In genomic region chr13:75763511-75763910, GRCh38 we compare ENCODE assay signal across 18 cellular contexts.
A peak's percentile ranks its signal among the peaks of the same experiment; 100 is the strongest.
DNase-seq lines count a peak whose midpoint lies in the region; ATAC-seq and TF ChIP-seq lines count a peak whose summit lies in the region.
"Had no signal": no experiment of that assay in that cellular context is flagged by ENCODE, and none has a peak within 500 bp of the region (broad histone marks: within the 10 kb centered on the region; RNA-seq: fewer than 3 reads in every experiment).

No MANE protein-coding gene starts in this region.

- no peaks in the 10 kb centered on the region for H3K36me3 ChIP-seq in heart right ventricle
- peaks cover 0 to 3% of the 10 kb centered on the region in 2 donors for H3K36me3 ChIP-seq in duodenal mucosa (ENCODE audit: control insufficient read depth in 1 of 2, insufficient read depth in 2 of 2, low read length in 2 of 2)
- no peaks in the 10 kb centered on the region for H3K36me3 ChIP-seq in mucosa of rectum (ENCODE audit: control insufficient read depth in 2 of 2, insufficient read depth in 2 of 2, low read length in 2 of 2)
- no peaks in the 10 kb centered on the region for H3K36me3 ChIP-seq in suprapubic skin

- H3K27me3 ChIP-seq in heart right ventricle: no peaks in the 10 kb centered on the region
- no peaks in the 10 kb centered on the region for H3K27me3 ChIP-seq in duodenal mucosa (ENCODE audit: control insufficient read depth in 1 of 2, insufficient read depth in 2 of 2, low read length in 2 of 2)
- no peaks in the 10 kb centered on the region for H3K27me3 ChIP-seq in mucosa of rectum (ENCODE audit: control insufficient read depth in 2 of 2, insufficient read depth in 2 of 2, low read length in 2 of 2)
- H3K27me3 ChIP-seq in suprapubic skin: no peaks in the 10 kb centered on the region
- H3K27me3 ChIP-seq: body of pancreas, SJSA1 had no signal

- TF ChIP-seq CTCF in heart right ventricle (IDR thresholded peaks at IDR 0.05): no peak
- TF ChIP-seq CTCF in suprapubic skin (IDR thresholded peaks at IDR 0.05): no peak

- H3K9ac ChIP-seq in duodenal mucosa (ENCODE audit: low read depth in 1 of 2, low read length in 2 of 2) (peak overlapping the region in 1 of 2 donors; percentile 13), mucosa of rectum (ENCODE audit: low read depth in 1 of 2, low read length in 2 of 2) (peak overlapping the region; percentile 27 to 73)

- no peak for TF ChIP-seq POLR2A in suprapubic skin (IDR thresholded peaks at IDR 0.05)

- H3K9me3 ChIP-seq in heart right ventricle (no peaks in the 10 kb centered on the region), duodenal mucosa (ENCODE audit: control insufficient read depth in 1 of 2, low read length in 2 of 2) (no peaks in the 10 kb centered on the region), mucosa of rectum (ENCODE audit: control insufficient read depth in 2 of 2, low read length in 2 of 2) (no peaks in the 10 kb centered on the region), suprapubic skin (no peaks in the 10 kb centered on the region)
- H3K9me3 ChIP-seq: body of pancreas, SJSA1 had no signal

- H3K4me3 ChIP-seq in heart right ventricle: peak overlapping the region in 8 of 10 donors; percentile 17 to 49 (median 42)
- H3K4me3 ChIP-seq in duodenal mucosa (ENCODE audit: low read depth in 1 of 2, low read length in 2 of 2): peak overlapping the region; percentile 67 to 69
- H3K4me3 ChIP-seq in mucosa of rectum (ENCODE audit: low read length in 2 of 2): peak overlapping the region; percentile 66 to 78
- no peak overlapping the region for H3K4me3 ChIP-seq in suprapubic skin
- H3K4me3 ChIP-seq: body of pancreas, K562, SJSA1 had no signal

- intact Hi-C loops in heart right ventricle (cut with DNase I) (loop anchor here in 7 of 10 donors (5.0 kb wide), 2 partner anchors 39 to 44 kb away; no protein-coding TSS in a partner anchor), left cardiac atrium (cut with DNase I) (loop anchor here in 1 of 2 donors (5.0 kb wide), 1 partner anchor 39 kb away; no protein-coding TSS in a partner anchor)

- H3K27ac ChIP-seq in heart right ventricle (peak overlapping the region in 3 of 10 donors; percentile 12 to 78 (median 73)), duodenal mucosa (ENCODE audit: low read depth, low read length) (no peak overlapping the region), mucosa of rectum (ENCODE audit: low read depth in 2 of 2, low read length in 2 of 2) (peak overlapping the region; percentile 85 to 96), suprapubic skin (no peak overlapping the region)

- WGBS in heart right ventricle, 2 donors: 53 to 74% methylated on average over 3 of the region's 3 CpGs
- WGBS in suprapubic skin: 65% methylated on average over 3 of the region's 3 CpGs

- peak in 2 of 8 donors; percentile 8 to 22 for ATAC-seq in heart right ventricle
- ATAC-seq in left cardiac atrium: no peak
- ATAC-seq in HG03097 (IDR thresholded peaks at IDR 0.05; ENCODE audit: low FRiP score, unreplicated experiment): no peak
- ATAC-seq: body of pancreas, K562 had no signal

- peaks cover 0 to 43% (median 16%) of the 10 kb centered on the region in 9 donors for H3K4me1 ChIP-seq in heart right ventricle
- peaks cover 4 to 27% of the 10 kb centered on the region in 2 donors for H3K4me1 ChIP-seq in duodenal mucosa (ENCODE audit: control insufficient read depth in 1 of 2, insufficient read depth in 2 of 2, low read length in 2 of 2)
- peaks cover 0 to 20% of the 10 kb centered on the region in 2 donors for H3K4me1 ChIP-seq in mucosa of rectum (ENCODE audit: control insufficient read depth in 2 of 2, insufficient read depth in 2 of 2, low read length in 2 of 2)
- peaks cover 37% of the 10 kb centered on the region for H3K4me1 ChIP-seq in suprapubic skin

- DNase-seq in heart right ventricle: no peak
- DNase-seq in left cardiac atrium: no peak
- no peak for DNase-seq in NCI-H446 treated with DMSO at 0.1 percent for 48 hours (lab: John Stamatoyannopoulos, UW)
- DNase-seq in suprapubic skin (ENCODE audit: low spot score in 2 of 2): no peak
- no peak for DNase-seq in midbrain (lab: John Stamatoyannopoulos, UW)
- DNase-seq: activated CD4-positive, alpha-beta T cell treated with anti-CD3 and anti-CD28 coated beads, Interleukin-2, amount 50 U/mL, for 4 hours; effector CD8-positive, alpha-beta T cell; immature natural killer cell; natural killer cell; NCI-H1105; NCI-H2227 treated with DMSO at 0.1 percent for 48 hours; stimulated activated CD4-positive, alpha-beta T cell treated with anti-CD3 and anti-CD28 coated beads, Interleukin-2, amount 100 ng/mL, for 48 hours had no signal

- TF ChIP-seq EP300 in suprapubic skin (IDR thresholded peaks at IDR 0.05): no peak

Comparison
In these comparisons a context has a peak if more than half of its experiments do, and no peak if none do; other contexts are left out.
1. H3K27ac ChIP-seq: peak in mucosa of rectum (2 of 2); none in duodenal mucosa (single experiment) and suprapubic skin (single experiment).